In genomic region chr9:91395106-91395552, GRCh38 we compare ENCODE assay signal across 12 cellular contexts. TPM values are rescaled to one million over a fixed set of nuclear protein-coding genes. Genes with fewer than 3 reads are reported as not detected.
A peak's percentile ranks its signal among the peaks of the same experiment; 100 is the strongest.
DNase-seq lines count a peak whose midpoint lies in the region; ATAC-seq and TF ChIP-seq lines count a peak whose summit lies in the region.
"Had no signal": no experiment of that assay in that cellular context is flagged by ENCODE, and none has a peak within 500 bp of the region (broad histone marks: within the 10 kb centered on the region; RNA-seq: fewer than 3 reads in every experiment).

No MANE protein-coding gene starts in this region.

- no peak for TF ChIP-seq POLR2A in adrenal gland (IDR thresholded peaks at IDR 0.05)

- H3K4me3 ChIP-seq in cardiac fibroblast (replicated peaks in 1 of 2; ENCODE audit: low read depth in 2 of 2, low read length in 2 of 2) (no peak overlapping the region), adrenal gland (no peak overlapping the region)
- H3K4me3 ChIP-seq: transverse colon had no signal

- intact Hi-C loops in adrenal gland (cut with DNase I): no loop called here

- H3K27me3 ChIP-seq in adrenal gland: no peaks in the 10 kb centered on the region
- H3K27me3 ChIP-seq: transverse colon had no signal

- H3K9me3 Mint-ChIP-seq in HFFc6: no peaks in the 10 kb centered on the region

- H3K27ac Mint-ChIP-seq in HFFc6: peak overlapping the region; percentile 72

- no peaks in the 10 kb centered on the region for H3K36me3 Mint-ChIP-seq in HFFc6 (ENCODE audit: low read depth)

- H3K9me3 ChIP-seq in adrenal gland (replicated peaks in 1 of 3): no peaks in the 10 kb centered on the region
- H3K9me3 ChIP-seq: transverse colon had no signal

- no peak for ATAC-seq in HG03025 (IDR thresholded peaks at IDR 0.05; ENCODE audit: low FRiP score, unreplicated experiment)
- ATAC-seq in GM18519 (IDR thresholded peaks at IDR 0.05; ENCODE audit: low FRiP score, unreplicated experiment): no peak

- H3K4me1 Mint-ChIP-seq in HFFc6 (ENCODE audit: low read depth): peaks cover 48% of the 10 kb centered on the region

- WGBS in adrenal gland, 4 donors: 60 to 73% (median 66%) methylated on average over 4 of the region's 4 CpGs

- no peak for TF ChIP-seq CTCF in HFFc6 (IDR thresholded peaks at IDR 0.05)
- TF ChIP-seq CTCF in cardiac fibroblast (IDR thresholded peaks at IDR 0.05; ENCODE audit: low read depth, low read length): no peak
- TF ChIP-seq CTCF in adrenal gland (IDR thresholded peaks at IDR 0.05): no peak

- no peaks in the 10 kb centered on the region; the same call in 1 of the 2 replicates for H3K27me3 Mint-ChIP-seq in HFFc6 (ENCODE audit: insufficient read depth)

- H3K4me3 Mint-ChIP-seq in HFFc6: peak overlapping the region; percentile 48

- no peaks in the 10 kb centered on the region for H3K4me1 ChIP-seq in adrenal gland (replicated peaks in 1 of 2)
- H3K4me1 ChIP-seq: transverse colon had no signal

- DNase-seq in HFFc6 (peak; percentile 14), OCI-M1 (lab: John Stamatoyannopoulos, UW) (peak; percentile 34), cardiac fibroblast (ENCODE audit: low read depth in 2 of 2) (peak; percentile 77 to 86), renal cortical epithelial cell (ENCODE audit: low read depth) (peak; percentile 78), NCI-H774 (lab: John Stamatoyannopoulos, UW) (no peak), adrenal gland (no peak)
- DNase-seq: hippocampal formation; stimulated activated CD4-positive, alpha-beta T cell treated with anti-CD3 and anti-CD28 coated beads, Interleukin-2, amount 100 ng/mL, for 48 hours; transverse colon had no signal

- H3K27ac ChIP-seq in adrenal gland: peak overlapping the region in 1 of 5 donors; percentile 75
- H3K27ac ChIP-seq: VCaP had no signal

- no peaks in the 10 kb centered on the region for H3K36me3 ChIP-seq in adrenal gland (replicated peaks in 1 of 2)
- H3K36me3 ChIP-seq: transverse colon had no signal

RNA-seq across cellular contexts. Expression of gene NFIL3, which starts 28.5 kb away (rescaled TPM):
- total RNA-seq in HFFc6 (2021; fragmentation: NEBNext Ultra II Directional; extraction: Animal tissue kit (Norgen Biotek cat#: 25700)): 10 to 100 TPM; 11.8 to 18.5 (median 17.4) TPM
- 13.2 and 50.8 TPM in 2 replicates for total RNA-seq in renal cortical epithelial cell
- total RNA-seq in adrenal gland: 10 to 100 TPM; 14.6 to 74.5 (median 27.3) TPM
- polyA plus RNA-seq in adrenal gland: 10 to 100 TPM; 10.7 to 34.4 (median 34.1) TPM

RNA-seq across cellular contexts. Expression of gene AUH, which starts 33.4 kb away (rescaled TPM):
- total RNA-seq in HFFc6 (2021; fragmentation: NEBNext Ultra II Directional; extraction: Animal tissue kit (Norgen Biotek cat#: 25700)): 10 to 100 TPM in 4 of 6 experiments, 1 to 10 TPM in 2; 9.8 to 11.3 (median 10.6) TPM
- total RNA-seq in renal cortical epithelial cell (21.4 and 43.2 TPM in 2 replicates), adrenal gland (100 to 1,000 TPM in 3 of 8 donors, 10 to 100 TPM in 5; 45.0 to 158 (median 84.1) TPM)
- polyA plus RNA-seq in adrenal gland: 10 to 100 TPM; 41.9 to 58.0 (median 45.7) TPM

Comparison
In these comparisons a context has a peak if more than half of its experiments do, and no peak if none do; other contexts are left out.
1. DNase-seq: peak in HFFc6 (single experiment), OCI-M1 (single experiment), cardiac fibroblast (2 of 2) and renal cortical epithelial cell (single experiment); none in NCI-H774 (single experiment) and adrenal gland (0 of 7).